Comparison of ENCODE assay signal across 1 cellular context in the genomic region with DNA sequence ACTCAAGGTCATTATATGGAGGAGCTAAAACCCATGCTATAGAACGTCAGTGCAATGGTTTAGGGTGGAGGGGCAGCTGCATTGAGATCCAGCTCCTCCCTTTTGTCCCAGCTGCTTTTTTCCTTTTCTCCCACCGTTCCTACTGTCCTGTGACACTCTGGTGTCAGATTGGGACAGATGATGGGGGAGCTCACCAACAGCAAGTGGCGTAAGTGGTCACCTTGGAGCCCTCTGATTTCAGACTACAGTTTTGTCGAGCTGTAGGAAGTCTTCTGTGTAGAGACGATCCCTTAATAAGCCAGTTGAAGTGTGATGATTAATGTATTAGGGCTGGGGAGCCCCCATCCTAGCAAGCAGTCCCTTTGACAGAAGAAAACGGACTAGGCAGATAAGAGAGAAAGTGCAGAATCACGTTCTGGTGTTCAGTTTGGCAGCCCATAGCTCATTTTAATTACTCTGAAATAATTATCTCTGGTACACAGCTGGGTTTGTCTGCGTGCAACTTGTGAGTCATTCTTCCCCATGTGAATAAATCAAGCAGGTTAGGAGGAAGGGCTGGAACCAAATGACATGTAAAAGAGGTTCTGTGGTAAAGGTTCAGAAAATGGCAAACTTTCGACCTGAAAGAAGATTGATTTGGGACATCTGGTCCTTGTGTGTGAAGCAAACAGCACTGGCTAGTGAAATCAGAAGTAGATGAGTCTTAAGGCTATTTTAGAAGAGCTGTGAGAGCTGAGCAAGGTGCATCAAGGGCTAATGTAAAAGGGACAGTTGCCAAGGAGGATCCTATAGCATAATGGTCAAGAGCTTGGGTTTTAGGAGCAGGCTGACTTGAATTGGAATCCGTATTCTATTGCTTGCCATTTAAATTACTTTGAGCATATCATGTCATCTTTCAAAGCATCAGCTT.
A peak's percentile ranks its signal among the peaks of the same experiment; 100 is the strongest.
TF ChIP-seq lines count a peak whose summit lies in the region.

No MANE protein-coding gene starts in this region.

TF ChIP-seq in GM12878, 131 proteins besides CTCF, POLR2A, EP300 and RAD21 (continued from another document):
- TF ChIP-seq MYC (IDR thresholded peaks at IDR 0.05; ENCODE audit: insufficient read depth, insufficient read length, insufficient replicate concordance, low read length, severe bottlenecking), result no peak
- TF ChIP-seq CREM (IDR thresholded peaks at IDR 0.05; ENCODE audit: low read depth), result peak; percentile 67; the same call in 1 of the 2 replicates
- TF ChIP-seq, protein P1, sequence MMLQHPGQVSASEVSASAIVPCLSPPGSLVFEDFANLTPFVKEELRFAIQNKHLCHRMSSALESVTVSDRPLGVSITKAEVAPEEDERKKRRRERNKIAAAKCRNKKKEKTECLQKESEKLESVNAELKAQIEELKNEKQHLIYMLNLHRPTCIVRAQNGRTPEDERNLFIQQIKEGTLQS (IDR thresholded peaks at IDR 0.05; ENCODE audit: borderline replicate concordance, extremely low read depth, low read depth, low read length), result no peak
- TF ChIP-seq, protein P2, sequence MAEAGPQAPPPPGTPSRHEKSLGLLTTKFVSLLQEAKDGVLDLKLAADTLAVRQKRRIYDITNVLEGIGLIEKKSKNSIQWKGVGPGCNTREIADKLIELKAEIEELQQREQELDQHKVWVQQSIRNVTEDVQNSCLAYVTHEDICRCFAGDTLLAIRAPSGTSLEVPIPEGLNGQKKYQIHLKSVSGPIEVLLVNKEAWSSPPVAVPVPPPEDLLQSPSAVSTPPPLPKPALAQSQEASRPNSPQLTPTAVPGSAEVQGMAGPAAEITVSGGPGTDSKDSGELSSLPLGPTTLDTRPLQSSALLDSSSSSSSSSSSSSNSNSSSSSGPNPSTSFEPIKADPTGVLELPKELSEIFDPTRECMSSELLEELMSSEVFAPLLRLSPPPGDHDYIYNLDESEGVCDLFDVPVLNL (IDR thresholded peaks at IDR 0.05; ENCODE audit: low read depth, low read length), result no peak
- no peak for TF ChIP-seq RELA (IDR thresholded peaks at IDR 0.05; ENCODE audit: borderline replicate concordance, partially characterized antibody)
TF ChIP-seq in GM12878: peak in this region for 28.
